ENCODE assay signal across 1 cellular context in genomic region chr20:23363257-23363649, GRCh38.
A peak's percentile ranks its signal among the peaks of the same experiment; 100 is the strongest.
TF ChIP-seq lines count a peak whose summit lies in the region.

No MANE protein-coding gene starts in this region.

TF ChIP-seq in K562, 482 proteins besides CTCF, POLR2A, EP300 and RAD21:
- no peak for TF ChIP-seq ZC3H8 (IDR thresholded peaks at IDR 0.05)
- TF ChIP-seq KDM5B (IDR thresholded peaks at IDR 0.05; ENCODE audit: insufficient replicate concordance, low read depth, low read length), result peak; percentile 46
- TF ChIP-seq SRSF3 (IDR thresholded peaks at IDR 0.05; ENCODE audit: insufficient read depth, low read length), result no peak
- TF ChIP-seq SFPQ (IDR thresholded peaks at IDR 0.05; ENCODE audit: low read depth, low read length), result no peak
- TF ChIP-seq MNT (conservative IDR thresholded peaks at IDR 0.05), result 0 out of 4 replicates have a peak, but pooled peaks of 1 of the 2 experiments have one; percentile 32
- 0 out of 2 replicates have a peak, but pooled peaks have one; percentile 24 for TF ChIP-seq NKRF (IDR thresholded peaks at IDR 0.05; ENCODE audit: borderline replicate concordance)
- TF ChIP-seq RERE (CRISPR knock-in tag; IDR thresholded peaks at IDR 0.05; ENCODE audit: borderline replicate concordance), result no peak
- TF ChIP-seq E2F5 (CRISPR knock-in tag; IDR thresholded peaks at IDR 0.05), result no peak
- 0 out of 2 replicates have a peak, but pooled peaks have one; percentile 21 for TF ChIP-seq ZNF830 (CRISPR knock-in tag; IDR thresholded peaks at IDR 0.05)
- TF ChIP-seq MEF2A (IDR thresholded peaks at IDR 0.05; ENCODE audit: control insufficient read depth, low read depth, low read length), result no peak
- no peak for TF ChIP-seq ZFP1 (CRISPR knock-in tag; IDR thresholded peaks at IDR 0.05)
